Comparison of ENCODE assay signal across 21 cellular contexts in the genomic region with DNA sequence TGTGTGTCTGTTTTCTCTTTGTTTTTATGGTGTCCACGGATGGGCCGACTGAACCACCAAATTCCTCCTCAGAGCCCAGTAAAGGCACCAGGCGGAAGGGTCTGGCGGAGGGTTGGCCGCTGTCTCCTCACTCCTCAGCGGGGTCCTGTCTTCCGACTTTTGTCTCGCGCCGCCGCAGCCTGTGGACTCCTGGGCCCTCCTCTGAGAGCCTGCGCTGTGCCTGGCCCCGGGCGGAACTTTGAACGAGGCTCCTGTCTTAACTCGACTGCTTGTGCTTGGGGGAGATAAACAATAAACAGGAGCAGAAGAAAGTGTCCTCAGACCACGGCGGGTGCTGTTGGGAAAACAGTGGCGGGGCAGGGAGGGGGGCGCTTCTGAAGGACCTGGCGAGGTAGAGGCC.
"Had no signal": no experiment of that assay in that cellular context is flagged by ENCODE, and none has a peak within 500 bp of the region (broad histone marks: within the 10 kb centered on the region; RNA-seq: fewer than 3 reads in every experiment).

No MANE protein-coding gene starts in this region.

- H3K9me3 ChIP-seq: body of pancreas, left lung, spleen, thyroid gland had no signal

- H3K36me3 Mint-ChIP-seq: activated naive CD8-positive, alpha-beta T cell treated with anti-CD3 and anti-CD28 coated beads, Interleukin-2, amount 10 ng/mL, durations not matched to agents 7 days and 5 days; stimulated activated memory B cell treated with anti-CD40 and anti-IgM and Interleukin-4, amounts not matched to agents 10 μg/mL and 1 μg/mL and 100 μg/mL, for 72 hours had no signal

- H3K4me1 Mint-ChIP-seq: stimulated activated memory B cell treated with anti-CD40 and anti-IgM and Interleukin-4, amounts not matched to agents 10 μg/mL and 1 μg/mL and 100 μg/mL, for 72 hours had no signal

- H3K36me3 ChIP-seq: spleen, thyroid gland had no signal

- H3K4me3 Mint-ChIP-seq: activated CD4-positive, alpha-beta memory T cell treated with anti-CD3 and anti-CD28 coated beads for 36 hours; activated naive CD8-positive, alpha-beta T cell treated with anti-CD3 and anti-CD28 coated beads, Interleukin-2, amount 10 ng/mL, durations not matched to agents 7 days and 5 days; stimulated activated memory B cell treated with anti-CD40 and anti-IgM and Interleukin-4, amounts not matched to agents 10 μg/mL and 1 μg/mL and 100 μg/mL, for 72 hours had no signal

- H3K4me3 ChIP-seq: body of pancreas, left lung, spleen, thyroid gland had no signal

- H3K27ac ChIP-seq: body of pancreas, epithelial cell of prostate, foreskin keratinocyte, left lung, spleen had no signal

- H3K27me3 ChIP-seq: body of pancreas, dorsolateral prefrontal cortex, foreskin keratinocyte, thyroid gland had no signal

- H3K9me3 Mint-ChIP-seq: activated CD4-positive, alpha-beta memory T cell treated with anti-CD3 and anti-CD28 coated beads for 36 hours; activated naive CD8-positive, alpha-beta T cell treated with anti-CD3 and anti-CD28 coated beads, Interleukin-2, amount 10 ng/mL, durations not matched to agents 7 days and 5 days; stimulated activated memory B cell treated with anti-CD40 and anti-IgM and Interleukin-4, amounts not matched to agents 10 μg/mL and 1 μg/mL and 100 μg/mL, for 72 hours had no signal

- H3K27ac Mint-ChIP-seq: activated CD4-positive, alpha-beta memory T cell treated with anti-CD3 and anti-CD28 coated beads for 36 hours; activated naive CD8-positive, alpha-beta T cell treated with anti-CD3 and anti-CD28 coated beads, Interleukin-2, amount 10 ng/mL, durations not matched to agents 7 days and 5 days; stimulated activated memory B cell treated with anti-CD40 and anti-IgM and Interleukin-4, amounts not matched to agents 10 μg/mL and 1 μg/mL and 100 μg/mL, for 72 hours had no signal

- DNase-seq: activated CD4-positive, alpha-beta memory T cell treated with anti-CD3 and anti-CD28 coated beads for 36 hours; activated CD4-positive, alpha-beta T cell treated with anti-CD3 and anti-CD28 coated beads for 4 hours; activated naive CD4-positive, alpha-beta T cell treated with Interleukin-2 at 50 U/mL for 16 hours; activated naive CD8-positive, alpha-beta T cell treated with anti-CD3 and anti-CD28 coated beads, Interleukin-2, amount 10 ng/mL, durations not matched to agents 7 days and 5 days; activated T-cell treated with anti-CD3 and anti-CD28 coated beads for 4 hours; amygdala; body of pancreas; caudate nucleus; dorsolateral prefrontal cortex; foreskin keratinocyte; head of caudate nucleus; left lung; midbrain; nucleus accumbens; posterior cingulate gyrus; retina; spleen; stimulated activated CD4-positive, alpha-beta T cell treated with anti-CD3 and anti-CD28 coated beads, Interleukin-4, amount 100 ng/mL, for 4 hours; thyroid gland had no signal

- ATAC-seq: body of pancreas; foreskin keratinocyte; left lung; stimulated activated memory B cell treated with anti-CD40 and anti-IgM and Interleukin-4, amounts not matched to agents 10 μg/mL and 1 μg/mL and 100 μg/mL, for 72 hours had no signal

- H3K4me1 ChIP-seq: foreskin keratinocyte had no signal
